ENCODE assay signal across 8 cellular contexts in genomic region chr9:69971643-69972449, GRCh38.
DNase-seq lines count a peak whose midpoint lies in the region; ATAC-seq and TF ChIP-seq lines count a peak whose summit lies in the region.

No MANE protein-coding gene starts in this region.

- H3K27me3 Mint-ChIP-seq in naive thymus-derived CD8-positive, alpha-beta T cell, result peaks cover 5 to 11% (median 9%) of the 10 kb centered on the region in 5 donors

- peak; percentile 92 for TF ChIP-seq CTCF in GM12872 (IDR thresholded peaks at IDR 0.05; ENCODE audit: insufficient read depth, low read depth, low read length)
- peak; percentile 98 for TF ChIP-seq CTCF in fibroblast of mammary gland (conservative IDR thresholded peaks at IDR 0.05; ENCODE audit: control insufficient read depth, insufficient read depth, low read depth, low read length)

- no peaks in the 10 kb centered on the region for H3K4me1 Mint-ChIP-seq in naive thymus-derived CD8-positive, alpha-beta T cell

- peak; percentile 83 for ATAC-seq in HG03159 (IDR thresholded peaks at IDR 0.05; ENCODE audit: unreplicated experiment)
- ATAC-seq in naive thymus-derived CD8-positive, alpha-beta T cell, result peak in 1 of 2 donors; percentile 32
- no peak for ATAC-seq in GM21360 (IDR thresholded peaks at IDR 0.05; ENCODE audit: unreplicated experiment)

- no peak overlapping the region for H3K4me3 Mint-ChIP-seq in naive thymus-derived CD8-positive, alpha-beta T cell

- POLR2A ChIA-PET in naive thymus-derived CD8-positive, alpha-beta T cell (lab: Charles Lee), result no interaction called here

- DNase-seq in NCI-H69 (lab: John Stamatoyannopoulos, UW), result peak; percentile 78
- DNase-seq in activated T-cell treated with anti-CD3 and anti-CD28 coated beads for 4 hours, result peak; percentile 19
- peak; percentile 66 for DNase-seq in fibroblast of mammary gland (ENCODE audit: low read depth)
- peak; percentile 1 to 69 (median 22) for DNase-seq in naive thymus-derived CD8-positive, alpha-beta T cell
- DNase-seq in stromal cell of bone marrow (ENCODE audit: low read depth), result peak; percentile 39

- no peak overlapping the region for H3K4me3 ChIP-seq in fibroblast of mammary gland (ENCODE audit: control insufficient read depth, low read depth, low read length)

- H3K9me3 Mint-ChIP-seq in naive thymus-derived CD8-positive, alpha-beta T cell, result peaks cover 0 to 2% (median 0%) of the 10 kb centered on the region in 9 donors

- H3K27ac Mint-ChIP-seq in naive thymus-derived CD8-positive, alpha-beta T cell, result peak overlapping the region in 1 of 10 donors; percentile 34

- no peaks in the 10 kb centered on the region for H3K36me3 Mint-ChIP-seq in naive thymus-derived CD8-positive, alpha-beta T cell

Comparison
In these comparisons a context has a peak if more than half of its experiments do, and no peak if none do; other contexts are left out.
1. DNase-seq: peak in every context shown above with its lines; median percentile 78 in NCI-H69; 66 in fibroblast of mammary gland; 39 in stromal cell of bone marrow; 22 in naive thymus-derived CD8-positive, alpha-beta T cell; 19 in activated T-cell treated with anti-CD3 and anti-CD28 coated beads for 4 hours.